25 cellular contexts compared by ENCODE assay signal in the genomic region with DNA sequence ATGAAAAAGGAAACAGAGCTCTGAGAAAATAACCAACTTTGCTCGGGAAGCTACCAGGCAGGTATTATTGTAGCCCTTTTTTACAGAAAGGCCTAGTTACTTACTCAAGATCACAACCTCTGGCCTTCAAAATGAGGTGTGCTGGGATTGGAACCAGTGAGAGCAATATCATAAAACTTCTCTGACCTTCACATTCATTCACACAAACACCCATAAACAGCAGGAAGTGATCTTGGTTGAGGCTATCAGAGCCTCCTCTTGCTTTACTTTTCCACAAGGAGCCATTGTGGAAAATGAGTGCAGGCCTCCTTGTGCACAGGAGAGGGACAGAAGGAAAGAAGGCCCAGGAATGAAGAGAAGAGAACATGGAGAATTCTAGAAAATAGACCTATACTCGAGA.
"Had no signal": no experiment of that assay in that cellular context is flagged by ENCODE, and none has a peak within 500 bp of the region (broad histone marks: within the 10 kb centered on the region; RNA-seq: fewer than 3 reads in every experiment).

No MANE protein-coding gene starts in this region.

- H3K4me3 ChIP-seq: stomach, suprapubic skin, testis, thoracic aorta, thyroid gland, tibial artery, tibial nerve, transverse colon, upper lobe of left lung, upper lobe of right lung, vagina had no signal

- H3K9me3 ChIP-seq: stomach, suprapubic skin, testis, thoracic aorta, thyroid gland, tibial artery, tibial nerve, transverse colon, upper lobe of left lung, upper lobe of right lung, vagina had no signal

- H3K36me3 ChIP-seq: stomach, suprapubic skin, thoracic aorta, thyroid gland, tibial artery, tibial nerve, transverse colon, upper lobe of left lung, upper lobe of right lung, vagina had no signal

- DNase-seq: stimulated activated CD4-positive, alpha-beta T cell treated with anti-CD3 and anti-CD28 coated beads, Interleukin-2, amount 100 ng/mL, for 48 hours; stimulated activated CD4-positive, alpha-beta T cell treated with anti-CD3 and anti-CD28 coated beads, Interleukin-4, amount 100 ng/mL, for 1 hour; stimulated activated CD4-positive, alpha-beta T cell treated with anti-CD3 and anti-CD28 coated beads, Interleukin-4, amount 100 ng/mL, for 24 hours; stimulated activated CD4-positive, alpha-beta T cell treated with anti-CD3 and anti-CD28 coated beads, Interleukin-4, amount 100 ng/mL, for 4 hours; stimulated activated CD8-positive, alpha-beta memory T cell treated with anti-CD3 and anti-CD28 coated beads, Interleukin-4, amount 100 ng/mL, for 48 hours; stimulated activated naive B cell treated with anti-CD40 and anti-IgM and Interleukin-4, amounts not matched to agents 10 μg/mL and 1 μg/mL and 100 μg/mL, for 72 hours; stimulated activated naive CD4-positive, alpha-beta T cell; stimulated activated naive CD4-positive, alpha-beta T cell treated with Interleukin-2 at 50 U/mL for 16 hours; stimulated activated naive CD8-positive, alpha-beta T cell treated with anti-CD3 and anti-CD28 coated beads, Interleukin-15, amount 100 ng/mL, for 72 hours; stimulated activated naive CD8-positive, alpha-beta T cell treated with anti-CD3 and anti-CD28 coated beads, Interleukin-15, Interleukin-2, amounts not matched to agents 100 U/mL and 50 U/mL, for 24 hours; stomach; substantia nigra; testis; tibial artery; transverse colon; trophoblast cell; upper lobe of left lung; upper lobe of right lung had no signal

- H3K4me1 ChIP-seq: testis, upper lobe of left lung, upper lobe of right lung had no signal

- H3K27me3 ChIP-seq: stomach, suprapubic skin, testis, thyroid gland, tibial artery, tibial nerve, transverse colon, upper lobe of left lung, upper lobe of right lung, vagina had no signal

- H3K27ac ChIP-seq: stomach, suprapubic skin, testis, thoracic aorta, thyroid gland, tibial artery, tibial nerve, transverse colon, upper lobe of left lung, upper lobe of right lung, vagina had no signal

- ATAC-seq: stimulated activated effector memory CD8-positive, alpha-beta T cell treated with anti-CD3 and anti-CD28 coated beads, Interleukin-12 subunit alpha, Interleukin-12 subunit beta, amount 100 ng/mL, for 72 hours; stimulated activated memory B cell treated with anti-CD40 and anti-IgM and Interleukin-4, amounts not matched to agents 10 μg/mL and 1 μg/mL and 100 μg/mL, for 72 hours; stimulated activated naive B cell treated with anti-CD40 and anti-IgM and Interleukin-4, amounts not matched to agents 10 μg/mL and 1 μg/mL and 100 μg/mL, for 72 hours; stimulated activated naive CD8-positive, alpha-beta T cell treated with anti-CD3 and anti-CD28 coated beads, Interleukin-15, amount 100 ng/mL, for 72 hours; stimulated activated naive CD8-positive, alpha-beta T cell treated with anti-CD3 and anti-CD28 coated beads, Interleukin-15, Interleukin-2, amounts not matched to agents 100 U/mL and 50 U/mL, for 24 hours; upper lobe of right lung had no signal
